Comparison of ENCODE assay signal across 18 cellular contexts in the genomic region with DNA sequence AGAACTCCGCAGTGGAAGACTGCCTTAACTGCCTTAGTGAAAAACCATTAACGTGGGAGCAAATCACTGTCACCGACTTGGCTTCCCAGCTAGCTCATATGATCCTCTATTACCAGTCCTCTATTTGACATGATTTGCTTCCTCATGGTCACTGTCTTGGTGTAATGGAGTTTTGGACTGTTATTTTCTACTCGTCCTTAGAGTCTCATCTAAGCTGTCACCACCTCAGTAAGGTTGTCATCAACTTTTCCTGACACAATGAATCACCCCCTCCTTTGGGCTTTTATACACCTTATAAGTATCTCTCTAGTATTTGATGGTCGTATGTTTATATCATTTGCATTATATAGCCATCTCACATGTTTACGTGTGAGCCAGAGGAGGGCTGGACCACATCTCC.
"Had no signal": no experiment of that assay in that cellular context is flagged by ENCODE, and none has a peak within 500 bp of the region (broad histone marks: within the 10 kb centered on the region; RNA-seq: fewer than 3 reads in every experiment).

No MANE protein-coding gene starts in this region.

- H3K4me3 ChIP-seq: adrenal gland, breast epithelium, K562, PC-9, SK-N-MC had no signal

- ATAC-seq: activated CD8-positive, alpha-beta T cell treated with anti-CD3 and anti-CD28 coated beads for 36 hours; activated T-cell treated with anti-CD3 and anti-CD28 coated beads, Interleukin-2, amount 50 U/mL, for 72 hours; K562; T-cell had no signal

- H3K27me3 ChIP-seq: adrenal gland, breast epithelium had no signal

- H3K9me3 ChIP-seq: adrenal gland, breast epithelium had no signal

- DNase-seq: activated CD4-positive, alpha-beta T cell treated with anti-CD3 and anti-CD28 coated beads for 4 hours; activated CD8-positive, alpha-beta memory T cell treated with anti-CD3 and anti-CD28 coated beads, Interleukin-2, amount 50 U/mL, for 4 hours; activated CD8-positive, alpha-beta T cell treated with anti-CD3 and anti-CD28 coated beads for 36 hours; activated gamma-delta T cell treated with Interleukin-2 at 50 U/mL for 16 hours; activated naive CD4-positive, alpha-beta T cell treated with anti-CD3 and anti-CD28 coated beads, Interleukin-2, amount 50 U/mL, for 16 hours; activated naive CD8-positive, alpha-beta T cell treated with anti-CD3 and anti-CD28 coated beads, Interleukin-2, amount 10 ng/mL, durations not matched to agents 7 days and 5 days; activated T-cell treated with anti-CD3 and anti-CD28 coated beads, Interleukin-2, amount 50 U/mL, for 72 hours; Karpas-422; NCI-H226; PC-9; T-cell; T-helper 2 cell; T1000 had no signal

- H3K4me1 ChIP-seq: adrenal gland, breast epithelium had no signal

- H3K36me3 ChIP-seq: adrenal gland, breast epithelium had no signal

- FAIRE-seq: K562, TTC549 had no signal

- H3K27ac ChIP-seq: adrenal gland, breast epithelium, PC-9, SK-N-MC had no signal
